ENCODE assay signal across 10 cellular contexts in the genomic region with DNA sequence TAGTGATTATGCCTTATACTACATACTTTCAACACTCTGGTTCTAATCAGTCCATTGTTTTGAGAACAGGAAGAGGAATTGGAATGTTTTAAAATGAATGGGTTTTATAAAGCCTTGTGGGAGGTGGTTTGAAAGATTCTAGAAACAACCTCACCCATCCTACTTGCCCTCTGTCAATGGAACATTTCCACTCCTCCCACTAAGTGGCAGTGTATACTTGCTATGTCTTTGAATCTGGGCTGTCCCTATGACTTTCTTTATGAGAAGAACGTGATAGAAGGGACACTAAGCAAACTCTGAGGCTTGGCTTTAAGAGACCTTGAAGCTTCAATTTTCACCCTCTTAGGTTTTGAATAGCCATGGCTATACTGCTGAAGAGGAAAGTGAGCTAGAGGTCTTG.
DNase-seq lines count a peak whose midpoint lies in the region; ATAC-seq and TF ChIP-seq lines count a peak whose summit lies in the region.
"Had no signal": no experiment of that assay in that cellular context is flagged by ENCODE, and none has a peak within 500 bp of the region (broad histone marks: within the 10 kb centered on the region; RNA-seq: fewer than 3 reads in every experiment).

No MANE protein-coding gene starts in this region.

- H3K27me3 ChIP-seq in RWPE2 (ENCODE audit: insufficient read depth, poor library complexity, severe bottlenecking): no peaks in the 10 kb centered on the region

- no peak overlapping the region for H3K4me3 ChIP-seq in RWPE2 (ENCODE audit: severe bottlenecking)
- no peak overlapping the region for H3K4me3 ChIP-seq in foreskin fibroblast (ENCODE audit: low read depth in 1 of 2, low read length in 2 of 2)

- DNase-seq in Ammon's horn (ENCODE audit: low spot score): peak; percentile 2
- peak; percentile 22 for DNase-seq in HPDE6-E6E7 (ENCODE audit: extremely low spot score)
- DNase-seq in RWPE2 (ENCODE audit: low spot score): no peak
- peak; percentile 2 to 10 for DNase-seq in foreskin fibroblast
- DNase-seq in MV-4-11 (lab: John Stamatoyannopoulos, UW): no peak
- DNase-seq: CD4-positive, CD25-positive, alpha-beta regulatory T cell; NCI-H1436 had no signal

- TF ChIP-seq CTCF in RWPE2 (IDR thresholded peaks at IDR 0.05; ENCODE audit: poor library complexity, severe bottlenecking) (peak; percentile 37), foreskin fibroblast (IDR thresholded peaks at IDR 0.05; ENCODE audit: low read depth, low read length) (no peak)

- no peaks in the 10 kb centered on the region for H3K9me3 ChIP-seq in RWPE2 (ENCODE audit: severe bottlenecking)

- no peaks in the 10 kb centered on the region for H3K36me3 ChIP-seq in RWPE2 (ENCODE audit: low read depth)

- no peaks in the 10 kb centered on the region for H3K4me1 ChIP-seq in RWPE2 (ENCODE audit: insufficient read depth, poor library complexity, severe bottlenecking)

- H3K27ac ChIP-seq in RWPE2 (ENCODE audit: poor library complexity, severe bottlenecking): no peak overlapping the region

- ATAC-seq in RWPE2 (ENCODE audit: low read depth) (peak; percentile 58; the same call in 1 of the 3 replicates), HG03108 (IDR thresholded peaks at IDR 0.05; ENCODE audit: unreplicated experiment) (no peak), GM19467 (IDR thresholded peaks at IDR 0.05; ENCODE audit: unreplicated experiment) (no peak), GM18498 (IDR thresholded peaks at IDR 0.05; ENCODE audit: unreplicated experiment) (no peak)

Comparison
In these comparisons a context has a peak if more than half of its experiments do, and no peak if none do; other contexts are left out.
1. DNase-seq: peak in Ammon's horn (single experiment), HPDE6-E6E7 (single experiment) and foreskin fibroblast (2 of 2); none in RWPE2 (single experiment) and MV-4-11 (single experiment).